ENCODE assay signal across 8 cellular contexts in genomic region chr7:152759655-152760383, GRCh38. TPM values are rescaled to one million over a fixed set of nuclear protein-coding genes. Genes with fewer than 3 reads are reported as not detected.
DNase-seq lines count a peak whose midpoint lies in the region; ATAC-seq and TF ChIP-seq lines count a peak whose summit lies in the region.

TSS of gene ACTR3B (plus strand) at chr7:152759752. CDS start at chr7:152759883, 131 bp downstream.

- under 1% methylated on average over 92 of the region's 92 CpGs for WGBS in liver

- TF ChIP-seq CTCF in AG04450 (IDR thresholded peaks at IDR 0.05; ENCODE audit: low read depth, low read length) (no peak), liver (IDR thresholded peaks at IDR 0.05; ENCODE audit: low read depth, low read length, missing input control) (no peak)

- peaks cover 6% of the 10 kb centered on the region for H3K27me3 Mint-ChIP-seq in dendritic cell treated with granulocyte-macrophage colony-stimulating factor and Interleukin-4, amounts not matched to agents 40 ng/mL and 50 ng/mL, for 4 days

- H3K9me3 Mint-ChIP-seq in dendritic cell treated with granulocyte-macrophage colony-stimulating factor and Interleukin-4, amounts not matched to agents 40 ng/mL and 50 ng/mL, for 4 days: no peaks in the 10 kb centered on the region

- peaks cover 7% of the 10 kb centered on the region for H3K36me3 Mint-ChIP-seq in dendritic cell treated with granulocyte-macrophage colony-stimulating factor and Interleukin-4, amounts not matched to agents 40 ng/mL and 50 ng/mL, for 4 days (ENCODE audit: low read depth)

- peak; percentile 88 for ATAC-seq in GM18520 (IDR thresholded peaks at IDR 0.05; ENCODE audit: unreplicated experiment)
- ATAC-seq in HG03039 (IDR thresholded peaks at IDR 0.05; ENCODE audit: unreplicated experiment): peak; percentile 79

- intact Hi-C loops in dendritic cell treated with granulocyte-macrophage colony-stimulating factor and Interleukin-4, amounts not matched to agents 40 ng/mL and 50 ng/mL, for 4 days (cut with micrococcal nuclease): no loop called here

- no peaks in the 10 kb centered on the region for H3K27me3 ChIP-seq in AG04450 (ENCODE audit: control insufficient read depth, insufficient read depth, low read length)
- H3K27me3 ChIP-seq in liver (ENCODE audit: control insufficient read depth in 4 of 4, insufficient read depth in 4 of 4, low read length in 3 of 4): no peaks in the 10 kb centered on the region

- peak within 1 kb of the TSS; percentile 79 for H3K4me3 Mint-ChIP-seq in dendritic cell treated with granulocyte-macrophage colony-stimulating factor and Interleukin-4, amounts not matched to agents 40 ng/mL and 50 ng/mL, for 4 days

- H3K9me3 ChIP-seq in AG04450 (ENCODE audit: control insufficient read depth, insufficient read depth, low read length) (no peaks in the 10 kb centered on the region), liver (ENCODE audit: control insufficient read depth in 4 of 4, low read length in 3 of 4) (no peaks in the 10 kb centered on the region)

- peak within 1 kb of the TSS; percentile 52 for H3K27ac ChIP-seq in AG04450 (ENCODE audit: low read depth, low read length)
- H3K27ac ChIP-seq in liver (ENCODE audit: low read depth in 1 of 2, low read length in 2 of 2): peak within 1 kb of the TSS; percentile 83 to 91

- peak within 1 kb of the TSS; percentile 82 for H3K27ac Mint-ChIP-seq in dendritic cell treated with granulocyte-macrophage colony-stimulating factor and Interleukin-4, amounts not matched to agents 40 ng/mL and 50 ng/mL, for 4 days

- CTCF ChIA-PET in AG04450 (lab: Charles Lee): interaction anchor here (0.6 to 1.5 kb wide), 3 partner anchors 14 to 472 kb away, joined by 3 to 4 read pairs (median 3); no protein-coding TSS in a partner anchor

- peak; percentile 59 for DNase-seq in AG04450 (ENCODE audit: low read depth, low spot score)
- peak; percentile 68 for DNase-seq in NCI-H226
- DNase-seq in activated CD4-positive, alpha-beta T cell treated with anti-CD3 and anti-CD28 coated beads, Interleukin-2, amount 50 U/mL, for 4 hours: peak; percentile 88 to 91
- peak; percentile 87 to 92 for DNase-seq in stimulated activated CD4-positive, alpha-beta T cell treated with anti-CD3 and anti-CD28 coated beads, Interleukin-2, amount 100 ng/mL, for 48 hours

- no peaks in the 10 kb centered on the region for H3K36me3 ChIP-seq in liver (ENCODE audit: control insufficient read depth in 4 of 4, insufficient read depth in 3 of 4, low read depth in 1 of 4, low read length in 3 of 4)

- no peak for TF ChIP-seq RAD21 in liver (IDR thresholded peaks at IDR 0.05)

- H3K4me3 ChIP-seq in AG04450 (ENCODE audit: low read depth, low read length) (peak within 1 kb of the TSS; percentile 69), liver (ENCODE audit: low read depth in 1 of 3, low read length in 3 of 3) (peak within 1 kb of the TSS; percentile 83 to 92 (median 89))

- POLR2A ChIA-PET in AG04450 (lab: Yijun Ruan, JAX): interaction anchor here (0.6 kb wide), 1 partner anchor 525 kb away, joined by 3 read pairs; no protein-coding TSS in a partner anchor

- peaks cover 17% of the 10 kb centered on the region for H3K4me1 Mint-ChIP-seq in dendritic cell treated with granulocyte-macrophage colony-stimulating factor and Interleukin-4, amounts not matched to agents 40 ng/mL and 50 ng/mL, for 4 days (ENCODE audit: low read depth)

- H3K9ac ChIP-seq in liver (ENCODE audit: low read depth in 1 of 2, low read length in 2 of 2): peak within 1 kb of the TSS; percentile 56 to 93

- H3K4me1 ChIP-seq in liver (ENCODE audit: control insufficient read depth in 4 of 4, insufficient read depth in 4 of 4, low read length in 3 of 4): peaks cover 0 to 14% (median 0%) of the 10 kb centered on the region in 4 donors

TF ChIP-seq in liver, 16 proteins besides CTCF, POLR2A, EP300 and RAD21:
- no peak for TF ChIP-seq RXRA (IDR thresholded peaks at IDR 0.05)
- no peak for TF ChIP-seq FOXA2 (IDR thresholded peaks at IDR 0.05)
- no peak for TF ChIP-seq HNF4A (conservative IDR thresholded peaks at IDR 0.05)
- no peak for TF ChIP-seq MAX (IDR thresholded peaks at IDR 0.05)
- no peak for TF ChIP-seq HNF4G (IDR thresholded peaks at IDR 0.05)
- TF ChIP-seq NR2F2 (IDR thresholded peaks at IDR 0.05): no peak

RNA-seq across cellular contexts. Expression of gene ACTR3B, which starts in this region (rescaled TPM):
- 6.5 and 9.7 TPM in 2 replicates for polyA plus RNA-seq in AG04450 (2011; rRNA removed)
- 7.6 and 9.5 TPM in 2 replicates for polyA minus RNA-seq in AG04450 (2011; rRNA and poly(A)+ RNA removed)
- 1 to 10 TPM; 3.2 to 8.7 TPM for total RNA-seq in liver
- polyA plus RNA-seq in liver: 1 to 10 TPM; 3.5 to 5.3 TPM

Comparison
In these comparisons a context has a peak if more than half of its experiments do, and no peak if none do; other contexts are left out.
1. Peak in every context shown above with its lines: DNase-seq, ATAC-seq, H3K4me3 ChIP-seq and H3K27ac ChIP-seq.